In genomic region chr4:45033676-45034410, GRCh38 we compare ENCODE assay signal across 17 cellular contexts.
"Had no signal": no experiment of that assay in that cellular context is flagged by ENCODE, and none has a peak within 500 bp of the region (broad histone marks: within the 10 kb centered on the region; RNA-seq: fewer than 3 reads in every experiment).

No MANE protein-coding gene starts in this region.

- H3K27ac Mint-ChIP-seq: activated naive CD8-positive, alpha-beta T cell treated with anti-CD3 and anti-CD28 coated beads for 36 hours; memory B cell; natural killer cell treated with Interleukin-12 subunit alpha and Interleukin-12 subunit beta and Interleukin-15 and Interleukin-18, amount 100 ng/mL, for 72 hours; progenitor cell of endocrine pancreas had no signal

- H3K4me1 ChIP-seq: body of pancreas, right lobe of liver, transverse colon, vagina had no signal

- H3K9me3 ChIP-seq: body of pancreas, right lobe of liver, transverse colon, vagina had no signal

- H3K27ac ChIP-seq: body of pancreas, right lobe of liver, transverse colon, vagina had no signal

- H3K4me1 Mint-ChIP-seq: activated naive CD8-positive, alpha-beta T cell treated with anti-CD3 and anti-CD28 coated beads for 36 hours; memory B cell had no signal

- DNase-seq: activated CD4-positive, alpha-beta T cell treated with anti-CD3 and anti-CD28 coated beads, Interleukin-2, amount 50 U/mL, for 1 hour; activated CD8-positive, alpha-beta memory T cell treated with anti-CD3 and anti-CD28 coated beads for 24 hours; activated gamma-delta T cell treated with Interleukin-2 at 50 U/mL for 16 hours; activated naive CD8-positive, alpha-beta T cell treated with anti-CD3 and anti-CD28 coated beads for 36 hours; amygdala; body of pancreas; effector CD8-positive, alpha-beta T cell; foreskin fibroblast; right lobe of liver; stimulated activated naive CD8-positive, alpha-beta T cell treated with anti-CD3 and anti-CD28 coated beads, Interleukin-15, Interleukin-2, amounts not matched to agents 100 U/mL and 50 U/mL, for 24 hours; T1000; transverse colon had no signal

- H3K27me3 ChIP-seq: body of pancreas, right lobe of liver, transverse colon, vagina had no signal

- H3K27me3 Mint-ChIP-seq: activated naive CD8-positive, alpha-beta T cell treated with anti-CD3 and anti-CD28 coated beads for 36 hours; memory B cell; natural killer cell treated with Interleukin-12 subunit alpha and Interleukin-12 subunit beta and Interleukin-15 and Interleukin-18, amount 100 ng/mL, for 72 hours; progenitor cell of endocrine pancreas had no signal

- H3K4me3 Mint-ChIP-seq: activated naive CD8-positive, alpha-beta T cell treated with anti-CD3 and anti-CD28 coated beads for 36 hours; memory B cell; natural killer cell treated with Interleukin-12 subunit alpha and Interleukin-12 subunit beta and Interleukin-15 and Interleukin-18, amount 100 ng/mL, for 72 hours had no signal

- H3K36me3 ChIP-seq: right lobe of liver, transverse colon, vagina had no signal

- H3K36me3 Mint-ChIP-seq: activated naive CD8-positive, alpha-beta T cell treated with anti-CD3 and anti-CD28 coated beads for 36 hours; memory B cell had no signal

- ATAC-seq: activated CD4-positive, CD25-positive, alpha-beta regulatory T cell treated with anti-CD3 and anti-CD28 coated beads, Interleukin-2, amount 50 U/mL, for 24 hours; body of pancreas; natural killer cell treated with Interleukin-12 subunit alpha and Interleukin-12 subunit beta and Interleukin-15 and Interleukin-18, amount 100 ng/mL, for 72 hours; right lobe of liver; stimulated activated naive CD8-positive, alpha-beta T cell treated with anti-CD3 and anti-CD28 coated beads, Interleukin-15, Interleukin-2, amounts not matched to agents 100 U/mL and 50 U/mL, for 24 hours had no signal

- H3K4me3 ChIP-seq: body of pancreas, right lobe of liver, transverse colon, vagina had no signal
